ENCODE assay signal across 8 cellular contexts in genomic region chr1:89908993-89909436, GRCh38.
DNase-seq lines count a peak whose midpoint lies in the region; ATAC-seq and TF ChIP-seq lines count a peak whose summit lies in the region.

No MANE protein-coding gene starts in this region.

- H3K36me3 Mint-ChIP-seq in nephron progenitor cell (ENCODE audit: low read depth): peaks cover 4% of the 10 kb centered on the region

- no peaks in the 10 kb centered on the region for H3K27me3 Mint-ChIP-seq in nephron progenitor cell (ENCODE audit: low read depth, poor library complexity)

- DNase-seq in EH (ENCODE audit: low read depth): peak; percentile 83
- peak; percentile 79 for DNase-seq in MV-4-11 (lab: John Stamatoyannopoulos, UW)
- no peak for DNase-seq in caudate nucleus (lab: John Stamatoyannopoulos, UW)
- no peak for DNase-seq in nephron progenitor cell
- no peak for DNase-seq in SHP77 (lab: John Stamatoyannopoulos, UW)
- DNase-seq in NCI-H146 treated with DMSO at 0.1 percent for 48 hours (lab: John Stamatoyannopoulos, UW; ENCODE audit: unreplicated experiment): no peak
- no peak for DNase-seq in GDM1 (lab: John Stamatoyannopoulos, UW)

- H3K27ac ChIP-seq in caudate nucleus (ENCODE audit: low read depth, low read length): peak overlapping the region; percentile 24

- H3K4me1 Mint-ChIP-seq in nephron progenitor cell: peaks cover 85% of the 10 kb centered on the region

- H3K9me3 Mint-ChIP-seq in nephron progenitor cell: no peaks in the 10 kb centered on the region

- H3K27ac Mint-ChIP-seq in nephron progenitor cell: peak overlapping the region; percentile 86

- peak overlapping the region; percentile 31 for H3K4me3 Mint-ChIP-seq in nephron progenitor cell

- no peak for ATAC-seq in HG02759 (IDR thresholded peaks at IDR 0.05; ENCODE audit: unreplicated experiment)

- TF ChIP-seq CTCF in nephron progenitor cell (IDR thresholded peaks at IDR 0.05): no peak

Comparison
In these comparisons a context has a peak if more than half of its experiments do, and no peak if none do; other contexts are left out.
1. DNase-seq: peak in EH (single experiment) and MV-4-11 (single experiment); none in caudate nucleus (0 of 61), nephron progenitor cell (single experiment), SHP77 (0 of 2), NCI-H146 treated with DMSO at 0.1 percent for 48 hours (single experiment) and GDM1 (single experiment).